In the genomic region with DNA sequence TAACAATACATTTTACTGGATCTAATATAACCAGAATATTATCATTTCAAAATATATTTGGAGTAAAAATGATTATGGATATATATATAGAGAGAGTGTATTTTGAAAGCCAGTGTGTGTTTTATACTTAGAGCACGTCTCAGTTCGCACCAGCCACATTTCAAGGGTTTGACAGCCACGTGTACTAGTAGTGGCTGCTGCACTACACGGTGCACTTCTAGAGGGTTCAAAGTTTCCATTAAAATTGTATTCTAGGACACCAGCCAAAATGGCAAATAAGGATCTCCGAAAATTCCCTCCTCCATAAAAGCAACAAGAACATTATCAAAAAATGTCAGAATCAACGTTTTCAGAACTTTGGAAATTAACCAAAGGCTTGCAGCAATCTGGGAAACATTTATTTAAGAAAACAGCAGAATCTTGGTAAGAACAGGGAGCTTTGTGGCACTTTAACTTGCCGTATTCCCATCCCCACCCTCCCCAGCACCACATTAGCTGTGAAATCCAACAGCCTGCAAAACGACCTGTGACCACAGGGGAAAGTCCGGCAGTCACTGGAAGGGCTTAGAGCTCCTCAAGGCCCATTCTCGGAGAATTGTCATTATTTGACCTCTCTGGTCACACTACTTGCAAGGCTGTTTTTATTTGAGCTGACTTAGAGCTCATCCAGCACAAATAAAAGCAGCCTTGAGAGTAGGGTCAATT, we compare ENCODE assay signal across 2 cellular contexts.
TF ChIP-seq lines count a peak whose summit lies in the region.

No MANE protein-coding gene starts in this region.

TF ChIP-seq in HEK293T, 16 proteins besides CTCF, POLR2A, EP300 and RAD21:
- TF ChIP-seq FOXA1 (IDR thresholded peaks at IDR 0.05) (no peak), TARDBP (IDR thresholded peaks at IDR 0.05) (no peak), HDGF (IDR thresholded peaks at IDR 0.05; ENCODE audit: borderline replicate concordance) (no peak), FOXM1 (IDR thresholded peaks at IDR 0.05; ENCODE audit: borderline replicate concordance) (no peak), ZNF384 (IDR thresholded peaks at IDR 0.05) (no peak), SP1 (IDR thresholded peaks at IDR 0.05) (no peak), ARNT (IDR thresholded peaks at IDR 0.05) (no peak), L3MBTL2 (conservative IDR thresholded peaks at IDR 0.05) (no peak), FOXK2 (IDR thresholded peaks at IDR 0.05) (no peak), CTBP1 (IDR thresholded peaks at IDR 0.05; ENCODE audit: borderline replicate concordance) (no peak), SUZ12 (IDR thresholded peaks at IDR 0.05) (no peak), NFRKB (IDR thresholded peaks at IDR 0.05) (no peak)
- TF ChIP-seq, protein P1, sequence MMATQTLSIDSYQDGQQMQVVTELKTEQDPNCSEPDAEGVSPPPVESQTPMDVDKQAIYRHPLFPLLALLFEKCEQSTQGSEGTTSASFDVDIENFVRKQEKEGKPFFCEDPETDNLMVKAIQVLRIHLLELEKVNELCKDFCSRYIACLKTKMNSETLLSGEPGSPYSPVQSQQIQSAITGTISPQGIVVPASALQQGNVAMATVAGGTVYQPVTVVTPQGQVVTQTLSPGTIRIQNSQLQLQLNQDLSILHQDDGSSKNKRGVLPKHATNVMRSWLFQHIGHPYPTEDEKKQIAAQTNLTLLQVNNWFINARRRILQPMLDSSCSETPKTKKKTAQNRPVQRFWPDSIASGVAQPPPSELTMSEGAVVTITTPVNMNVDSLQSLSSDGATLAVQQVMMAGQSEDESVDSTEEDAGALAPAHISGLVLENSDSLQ (IDR thresholded peaks at IDR 0.05), result no peak
TF ChIP-seq in HEK293T: peak in this region for 0.

TF ChIP-seq in H1, 55 proteins besides CTCF, POLR2A, EP300 and RAD21:
- no peak for TF ChIP-seq CEBPB (IDR thresholded peaks at IDR 0.05; ENCODE audit: low read depth, low read length)
- no peak for TF ChIP-seq ZNF274 (IDR thresholded peaks at IDR 0.05; ENCODE audit: borderline replicate concordance, extremely low read depth, low read length)
- no peak for TF ChIP-seq YY1 (IDR thresholded peaks at IDR 0.05; ENCODE audit: low read depth, low read length)
- TF ChIP-seq CBX8 (IDR thresholded peaks at IDR 0.05; ENCODE audit: borderline replicate concordance, low read depth, low read length), result no peak
- TF ChIP-seq POLR2AphosphoS5 (IDR thresholded peaks at IDR 0.05; ENCODE audit: low read depth, low read length), result no peak
- TF ChIP-seq RFX5 (IDR thresholded peaks at IDR 0.05; ENCODE audit: borderline replicate concordance, low read depth, low read length), result no peak
- no peak for TF ChIP-seq CTBP2 (IDR thresholded peaks at IDR 0.05; ENCODE audit: borderline replicate concordance, insufficient read depth, insufficient read length, low read length)
- TF ChIP-seq JUN (IDR thresholded peaks at IDR 0.05; ENCODE audit: low read depth, low read length), result no peak
- no peak for TF ChIP-seq TAF1 (IDR thresholded peaks at IDR 0.05; ENCODE audit: low read depth, low read length)
- TF ChIP-seq, protein P2, sequence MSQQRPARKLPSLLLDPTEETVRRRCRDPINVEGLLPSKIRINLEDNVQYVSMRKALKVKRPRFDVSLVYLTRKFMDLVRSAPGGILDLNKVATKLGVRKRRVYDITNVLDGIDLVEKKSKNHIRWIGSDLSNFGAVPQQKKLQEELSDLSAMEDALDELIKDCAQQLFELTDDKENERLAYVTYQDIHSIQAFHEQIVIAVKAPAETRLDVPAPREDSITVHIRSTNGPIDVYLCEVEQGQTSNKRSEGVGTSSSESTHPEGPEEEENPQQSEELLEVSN (IDR thresholded peaks at IDR 0.05), result no peak
- TF ChIP-seq HDAC2 (IDR thresholded peaks at IDR 0.05; ENCODE audit: borderline replicate concordance in 1 of 2, low read depth in 2 of 2, low read length in 2 of 2), result no peak
- no peak for TF ChIP-seq FOSL1 (IDR thresholded peaks at IDR 0.05; ENCODE audit: insufficient read depth, low read depth, low read length)
- no peak for TF ChIP-seq SUZ12 (IDR thresholded peaks at IDR 0.05; ENCODE audit: low read length)
- TF ChIP-seq RBBP5 (IDR thresholded peaks at IDR 0.05; ENCODE audit: borderline replicate concordance, low read depth, low read length), result no peak
